ENCODE assay signal across 8 cellular contexts in the genomic region with DNA sequence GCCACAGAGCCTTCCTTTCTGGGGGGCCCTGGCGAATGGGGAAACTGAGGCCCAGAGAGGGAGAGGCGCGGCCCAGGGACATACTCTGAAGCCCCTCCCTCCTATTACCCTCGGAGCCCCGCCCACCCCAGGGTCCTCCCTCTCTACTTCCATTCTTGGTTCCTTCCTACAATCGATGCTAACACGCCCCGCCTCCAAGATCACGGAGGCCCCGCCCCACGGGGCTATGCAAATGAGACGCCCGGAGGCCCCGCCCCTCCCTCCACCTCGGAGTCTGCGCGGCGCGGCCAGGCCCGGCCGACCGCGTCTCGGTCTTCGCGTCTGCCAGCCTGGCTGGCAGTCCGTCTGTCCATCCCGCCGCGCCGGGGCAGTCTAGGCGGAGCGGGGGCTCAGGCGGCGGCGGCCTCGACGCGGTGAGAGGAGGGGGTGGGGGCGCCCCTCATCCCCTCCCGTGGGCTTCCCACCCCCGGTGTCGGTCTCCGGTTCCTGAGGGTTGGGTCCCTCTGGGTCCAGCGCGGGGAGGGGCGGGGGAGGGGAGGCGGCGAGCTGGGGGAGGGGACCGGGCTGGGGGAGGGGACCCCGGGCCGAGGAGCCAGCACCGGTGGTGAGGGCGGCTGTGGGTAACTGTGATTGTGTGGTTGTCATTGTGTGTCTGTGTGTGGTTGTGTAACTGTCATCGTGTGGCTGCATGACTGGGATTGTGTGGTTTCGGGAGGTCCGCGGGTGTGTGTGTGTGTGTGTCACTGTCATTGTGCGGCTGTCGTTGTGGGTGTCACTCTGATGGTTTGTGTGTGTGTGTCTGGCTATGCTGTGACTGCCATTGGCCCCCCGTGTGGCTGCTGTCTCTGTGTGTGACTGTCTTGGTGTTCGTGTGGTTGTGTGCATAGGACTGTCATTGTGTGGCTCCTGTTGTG. TPM values are rescaled to one million over a fixed set of nuclear protein-coding genes. Genes with fewer than 3 reads are reported as not detected.
A peak's percentile ranks its signal among the peaks of the same experiment; 100 is the strongest.
DNase-seq lines count a peak whose midpoint lies in the region; ATAC-seq and TF ChIP-seq lines count a peak whose summit lies in the region.

A gene with protein sequence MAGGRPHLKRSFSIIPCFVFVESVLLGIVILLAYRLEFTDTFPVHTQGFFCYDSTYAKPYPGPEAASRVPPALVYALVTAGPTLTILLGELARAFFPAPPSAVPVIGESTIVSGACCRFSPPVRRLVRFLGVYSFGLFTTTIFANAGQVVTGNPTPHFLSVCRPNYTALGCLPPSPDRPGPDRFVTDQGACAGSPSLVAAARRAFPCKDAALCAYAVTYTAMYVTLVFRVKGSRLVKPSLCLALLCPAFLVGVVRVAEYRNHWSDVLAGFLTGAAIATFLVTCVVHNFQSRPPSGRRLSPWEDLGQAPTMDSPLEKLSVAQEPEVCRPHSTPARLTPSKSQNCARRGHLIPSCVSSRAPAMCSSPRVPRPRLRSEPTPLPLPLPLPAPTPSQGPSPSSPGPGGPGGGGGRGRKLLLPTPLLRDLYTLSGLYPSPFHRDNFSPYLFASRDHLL (plus strand): TSS at position 273 of the 914 bp plus-strand sequence. CDS start 2,242 bp downstream, outside the sequence.

- no peaks in the 10 kb centered on the region for H3K9me3 ChIP-seq in HEK293 (ENCODE audit: control insufficient read depth, insufficient read depth, low read depth, low read length)

- no peaks in the 10 kb centered on the region; the same call in 1 of the 2 replicates for H3K4me1 ChIP-seq in HEK293 (ENCODE audit: control insufficient read depth, insufficient read depth, low read length)

- no peaks in the 10 kb centered on the region for H3K36me3 ChIP-seq in HEK293 (ENCODE audit: control insufficient read depth in 2 of 2, insufficient read depth in 1 of 2, low read length in 2 of 2)

- CTCF ChIA-PET in HEK293 (lab: Yijun Ruan, JAX) = no interaction called here

- POLR2A ChIA-PET in HEK293 (lab: Yijun Ruan, JAX) = interaction anchor here (1.4 kb wide), 1 partner anchor 19 kb away, joined by 4 read pairs; the partner anchor contains the start of gene SWSAP1

- TF ChIP-seq CTCF in HEK293 (tag by site-specific recombination; IDR thresholded peaks at IDR 0.05) = no peak

- peak; percentile 96 for ATAC-seq in left lobe of liver
- ATAC-seq in HG03139 (IDR thresholded peaks at IDR 0.05; ENCODE audit: unreplicated experiment) = no peak

- H3K4me3 ChIP-seq in HEK293 (ENCODE audit: low read depth, low read length) = peak within 1 kb of the TSS; percentile 49

- DNase-seq in C1 segment of cervical spinal cord (lab: John Stamatoyannopoulos, UW) = peak in 13 of 14 donors; percentile 23 to 88 (median 68)
- DNase-seq in NCI-H526 (lab: John Stamatoyannopoulos, UW) = peak; percentile 43 to 82
- peak; percentile 77 to 78 for DNase-seq in activated CD4-positive, alpha-beta T cell treated with anti-CD3 and anti-CD28 coated beads, Interleukin-2, amount 50 U/mL, for 24 hours (ENCODE audit: low read depth in 1 of 2, low spot score in 1 of 2)
- peak; percentile 89 for DNase-seq in dedifferentiated amniotic fluid mesenchymal stem cell (ENCODE audit: extremely low spot score)
- DNase-seq in left lobe of liver (ENCODE audit: low spot score) = peak; percentile 89
- peak; percentile 72 to 82 for DNase-seq in stimulated activated CD4-positive, alpha-beta T cell treated with anti-CD3 and anti-CD28 coated beads, Interleukin-1b, Interleukin-23, amount 100 ng/mL, for 4 hours (ENCODE audit: low read depth in 2 of 2)

- H3K27ac ChIP-seq in HEK293 (ENCODE audit: extremely low read depth, low read depth, low read length) = no peak within 1 kb of the TSS

TF ChIP-seq in HEK293, 187 proteins besides CTCF, POLR2A, EP300 and RAD21 (continues in another document):
- no peak for TF ChIP-seq ZNF404 (tag by site-specific recombination; IDR thresholded peaks at IDR 0.05)
- TF ChIP-seq ZNF37A (tag by site-specific recombination; IDR thresholded peaks at IDR 0.05) = no peak
- no peak for TF ChIP-seq ZNF138 (tag by site-specific recombination; IDR thresholded peaks at IDR 0.05; ENCODE audit: borderline replicate concordance)
- TF ChIP-seq, protein P1, sequence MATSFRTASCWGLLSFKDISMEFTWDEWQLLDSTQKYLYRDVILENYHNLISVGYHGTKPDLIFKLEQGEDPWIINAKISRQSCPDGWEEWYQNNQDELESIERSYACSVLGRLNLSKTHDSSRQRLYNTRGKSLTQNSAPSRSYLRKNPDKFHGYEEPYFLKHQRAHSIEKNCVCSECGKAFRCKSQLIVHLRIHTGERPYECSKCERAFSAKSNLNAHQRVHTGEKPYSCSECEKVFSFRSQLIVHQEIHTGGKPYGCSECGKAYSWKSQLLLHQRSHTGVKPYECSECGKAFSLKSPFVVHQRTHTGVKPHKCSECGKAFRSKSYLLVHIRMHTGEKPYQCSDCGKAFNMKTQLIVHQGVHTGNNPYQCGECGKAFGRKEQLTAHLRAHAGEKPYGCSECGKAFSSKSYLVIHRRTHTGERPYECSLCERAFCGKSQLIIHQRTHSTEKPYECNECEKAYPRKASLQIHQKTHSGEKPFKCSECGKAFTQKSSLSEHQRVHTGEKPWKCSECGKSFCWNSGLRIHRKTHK (tag by site-specific recombination; IDR thresholded peaks at IDR 0.05) = no peak
- no peak for TF ChIP-seq ZNF555 (tag by site-specific recombination; conservative IDR thresholded peaks at IDR 0.05)
- no peak for TF ChIP-seq ZFP3 (tag by site-specific recombination; IDR thresholded peaks at IDR 0.05; ENCODE audit: low read depth)
- TF ChIP-seq GFI1B (tag by site-specific recombination; IDR thresholded peaks at IDR 0.05) = no peak; the same call in 1 of the 2 replicates
- TF ChIP-seq, protein P2, sequence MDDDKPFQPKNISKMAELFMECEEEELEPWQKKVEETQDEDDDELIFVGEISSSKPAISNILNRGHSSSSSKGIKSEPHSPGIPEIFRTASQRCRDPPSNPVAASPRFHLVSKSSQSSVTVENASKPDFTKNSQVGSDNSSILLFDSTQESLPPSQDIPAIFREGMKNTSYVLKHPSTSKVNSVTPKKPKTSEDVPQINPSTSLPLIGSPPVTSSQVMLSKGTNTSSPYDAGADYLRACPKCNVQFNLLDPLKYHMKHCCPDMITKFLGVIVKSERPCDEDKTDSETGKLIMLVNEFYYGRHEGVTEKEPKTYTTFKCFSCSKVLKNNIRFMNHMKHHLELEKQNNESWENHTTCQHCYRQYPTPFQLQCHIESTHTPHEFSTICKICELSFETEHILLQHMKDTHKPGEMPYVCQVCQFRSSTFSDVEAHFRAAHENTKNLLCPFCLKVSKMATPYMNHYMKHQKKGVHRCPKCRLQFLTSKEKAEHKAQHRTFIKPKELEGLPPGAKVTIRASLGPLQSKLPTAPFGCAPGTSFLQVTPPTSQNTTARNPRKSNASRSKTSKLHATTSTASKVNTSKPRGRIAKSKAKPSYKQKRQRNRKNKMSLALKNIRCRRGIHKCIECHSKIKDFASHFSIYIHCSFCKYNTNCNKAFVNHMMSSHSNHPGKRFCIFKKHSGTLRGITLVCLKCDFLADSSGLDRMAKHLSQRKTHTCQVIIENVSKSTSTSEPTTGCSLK (tag by site-specific recombination; IDR thresholded peaks at IDR 0.05) = 0 out of 2 replicates have a peak, but pooled peaks have one; percentile 69
- TF ChIP-seq ZNF629 (tag by site-specific recombination; IDR thresholded peaks at IDR 0.05) = peak; percentile 23; the same call in 1 of the 2 replicates
- TF ChIP-seq GLIS2 (tag by site-specific recombination; IDR thresholded peaks at IDR 0.05) = 0 out of 2 replicates have a peak, but pooled peaks have one; percentile 42
- no peak for TF ChIP-seq ZNF202 (tag by site-specific recombination; IDR thresholded peaks at IDR 0.05; ENCODE audit: borderline replicate concordance)
- TF ChIP-seq ZNF645 (tag by site-specific recombination; IDR thresholded peaks at IDR 0.05) = no peak
- TF ChIP-seq ZNF792 (tag by site-specific recombination; IDR thresholded peaks at IDR 0.05) = peak; percentile 84
- no peak for TF ChIP-seq ZNF23 (tag by site-specific recombination; IDR thresholded peaks at IDR 0.05; ENCODE audit: borderline replicate concordance)
- peak; percentile 58; the same call in 1 of the 2 replicates for TF ChIP-seq YY2 (tag by site-specific recombination; IDR thresholded peaks at IDR 0.05)
- peak; percentile 57 for TF ChIP-seq KLF1 (tag by site-specific recombination; IDR thresholded peaks at IDR 0.05)
- TF ChIP-seq ZNF324 (tag by site-specific recombination; IDR thresholded peaks at IDR 0.05) = peak; percentile 76; the same call in 1 of the 2 replicates
- no peak for TF ChIP-seq ZNF426 (tag by site-specific recombination; IDR thresholded peaks at IDR 0.05)
- TF ChIP-seq ZNF184 (tag by site-specific recombination; IDR thresholded peaks at IDR 0.05) = no peak
- no peak for TF ChIP-seq ZBTB21 (tag by site-specific recombination; IDR thresholded peaks at IDR 0.05)
- no peak for TF ChIP-seq ZNF596 (tag by site-specific recombination; IDR thresholded peaks at IDR 0.05)
- TF ChIP-seq ELK4 (IDR thresholded peaks at IDR 0.05; ENCODE audit: borderline replicate concordance, low read depth, low read length) = no peak

RNA-seq across cellular contexts. Expression of the gene that starts here (rescaled TPM):
- 8.8 TPM for total RNA-seq in left lobe of liver
